In the genomic region with DNA sequence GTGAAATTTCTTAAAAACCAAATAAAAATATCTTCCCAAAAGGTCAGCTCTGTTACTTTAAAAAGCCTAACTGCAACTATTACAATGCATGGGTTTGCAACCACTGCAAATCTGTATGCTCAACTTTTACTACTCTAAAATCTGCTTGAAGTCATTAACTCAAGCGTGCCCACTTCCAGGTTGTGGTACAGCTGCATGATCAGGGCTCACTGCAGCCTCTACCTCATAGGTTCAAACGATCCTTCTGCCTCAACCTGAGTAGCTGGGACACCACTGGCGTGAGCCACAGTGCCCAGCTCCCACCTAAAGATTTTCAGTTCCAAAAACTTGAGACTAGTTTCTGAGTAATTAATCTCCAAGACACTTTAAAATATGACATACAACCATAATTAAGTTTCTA, we compare ENCODE assay signal across 1 cellular context.
A peak's percentile ranks its signal among the peaks of the same experiment; 100 is the strongest.
TF ChIP-seq lines count a peak whose summit lies in the region.

No MANE protein-coding gene starts in this region.

TF ChIP-seq in HepG2, 621 proteins besides CTCF, POLR2A, EP300 and RAD21:
- TF ChIP-seq KLF9 (CRISPR knock-in tag; IDR thresholded peaks at IDR 0.05; ENCODE audit: low read depth), result no peak
- peak; percentile 26; the same call in 1 of the 2 replicates for TF ChIP-seq KAT8 (CRISPR knock-in tag; IDR thresholded peaks at IDR 0.05)
- TF ChIP-seq MEIS1 (CRISPR knock-in tag; IDR thresholded peaks at IDR 0.05; ENCODE audit: borderline replicate concordance), result 0 out of 2 replicates have a peak, but pooled peaks have one; percentile 14
- no peak for TF ChIP-seq ZSCAN30 (CRISPR knock-in tag; IDR thresholded peaks at IDR 0.05)
- no peak for TF ChIP-seq PAWR (CRISPR knock-in tag; IDR thresholded peaks at IDR 0.05; ENCODE audit: borderline replicate concordance)
- no peak for TF ChIP-seq DNMT1 (CRISPR knock-in tag; IDR thresholded peaks at IDR 0.05)
- TF ChIP-seq ZNF629 (CRISPR knock-in tag; conservative IDR thresholded peaks at IDR 0.05), result no peak
- no peak for TF ChIP-seq HMG20A (CRISPR knock-in tag; IDR thresholded peaks at IDR 0.05; ENCODE audit: borderline replicate concordance)
- peak; percentile 6 for TF ChIP-seq TEAD3 (CRISPR knock-in tag; optimal IDR thresholded peaks at IDR 0.05; ENCODE audit: borderline replicate concordance)
- TF ChIP-seq, protein P1, sequence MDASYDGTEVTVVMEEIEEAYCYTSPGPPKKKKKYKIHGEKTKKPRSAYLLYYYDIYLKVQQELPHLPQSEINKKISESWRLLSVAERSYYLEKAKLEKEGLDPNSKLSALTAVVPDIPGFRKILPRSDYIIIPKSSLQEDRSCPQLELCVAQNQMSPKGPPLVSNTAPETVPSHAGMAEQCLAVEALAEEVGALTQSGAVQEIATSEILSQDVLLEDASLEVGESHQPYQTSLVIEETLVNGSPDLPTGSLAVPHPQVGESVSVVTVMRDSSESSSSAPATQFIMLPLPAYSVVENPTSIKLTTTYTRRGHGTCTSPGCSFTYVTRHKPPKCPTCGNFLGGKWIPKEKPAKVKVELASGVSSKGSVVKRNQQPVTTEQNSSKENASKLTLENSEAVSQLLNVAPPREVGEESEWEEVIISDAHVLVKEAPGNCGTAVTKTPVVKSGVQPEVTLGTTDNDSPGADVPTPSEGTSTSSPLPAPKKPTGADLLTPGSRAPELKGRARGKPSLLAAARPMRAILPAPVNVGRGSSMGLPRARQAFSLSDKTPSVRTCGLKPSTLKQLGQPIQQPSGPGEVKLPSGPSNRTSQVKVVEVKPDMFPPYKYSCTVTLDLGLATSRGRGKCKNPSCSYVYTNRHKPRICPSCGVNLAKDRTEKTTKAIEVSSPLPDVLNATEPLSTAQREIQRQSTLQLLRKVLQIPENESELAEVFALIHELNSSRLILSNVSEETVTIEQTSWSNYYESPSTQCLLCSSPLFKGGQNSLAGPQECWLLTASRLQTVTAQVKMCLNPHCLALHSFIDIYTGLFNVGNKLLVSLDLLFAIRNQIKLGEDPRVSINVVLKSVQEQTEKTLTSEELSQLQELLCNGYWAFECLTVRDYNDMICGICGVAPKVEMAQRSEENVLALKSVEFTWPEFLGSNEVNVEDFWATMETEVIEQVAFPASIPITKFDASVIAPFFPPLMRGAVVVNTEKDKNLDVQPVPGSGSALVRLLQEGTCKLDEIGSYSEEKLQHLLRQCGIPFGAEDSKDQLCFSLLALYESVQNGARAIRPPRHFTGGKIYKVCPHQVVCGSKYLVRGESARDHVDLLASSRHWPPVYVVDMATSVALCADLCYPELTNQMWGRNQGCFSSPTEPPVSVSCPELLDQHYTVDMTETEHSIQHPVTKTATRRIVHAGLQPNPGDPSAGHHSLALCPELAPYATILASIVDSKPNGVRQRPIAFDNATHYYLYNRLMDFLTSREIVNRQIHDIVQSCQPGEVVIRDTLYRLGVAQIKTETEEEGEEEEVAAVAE (CRISPR knock-in tag; IDR thresholded peaks at IDR 0.05; ENCODE audit: borderline replicate concordance), result no peak
- TF ChIP-seq, protein P2, sequence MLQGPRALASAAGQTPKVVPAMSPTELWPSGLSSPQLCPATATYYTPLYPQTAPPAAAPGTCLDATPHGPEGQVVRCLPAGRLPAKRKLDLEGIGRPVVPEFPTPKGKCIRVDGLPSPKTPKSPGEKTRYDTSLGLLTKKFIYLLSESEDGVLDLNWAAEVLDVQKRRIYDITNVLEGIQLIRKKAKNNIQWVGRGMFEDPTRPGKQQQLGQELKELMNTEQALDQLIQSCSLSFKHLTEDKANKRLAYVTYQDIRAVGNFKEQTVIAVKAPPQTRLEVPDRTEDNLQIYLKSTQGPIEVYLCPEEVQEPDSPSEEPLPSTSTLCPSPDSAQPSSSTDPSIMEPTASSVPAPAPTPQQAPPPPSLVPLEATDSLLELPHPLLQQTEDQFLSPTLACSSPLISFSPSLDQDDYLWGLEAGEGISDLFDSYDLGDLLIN (CRISPR knock-in tag; IDR thresholded peaks at IDR 0.05; ENCODE audit: borderline replicate concordance), result no peak
- TF ChIP-seq, protein P3, sequence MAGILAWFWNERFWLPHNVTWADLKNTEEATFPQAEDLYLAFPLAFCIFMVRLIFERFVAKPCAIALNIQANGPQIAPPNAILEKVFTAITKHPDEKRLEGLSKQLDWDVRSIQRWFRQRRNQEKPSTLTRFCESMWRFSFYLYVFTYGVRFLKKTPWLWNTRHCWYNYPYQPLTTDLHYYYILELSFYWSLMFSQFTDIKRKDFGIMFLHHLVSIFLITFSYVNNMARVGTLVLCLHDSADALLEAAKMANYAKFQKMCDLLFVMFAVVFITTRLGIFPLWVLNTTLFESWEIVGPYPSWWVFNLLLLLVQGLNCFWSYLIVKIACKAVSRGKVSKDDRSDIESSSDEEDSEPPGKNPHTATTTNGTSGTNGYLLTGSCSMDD (CRISPR knock-in tag; IDR thresholded peaks at IDR 0.05), result no peak
- TF ChIP-seq, protein P4, sequence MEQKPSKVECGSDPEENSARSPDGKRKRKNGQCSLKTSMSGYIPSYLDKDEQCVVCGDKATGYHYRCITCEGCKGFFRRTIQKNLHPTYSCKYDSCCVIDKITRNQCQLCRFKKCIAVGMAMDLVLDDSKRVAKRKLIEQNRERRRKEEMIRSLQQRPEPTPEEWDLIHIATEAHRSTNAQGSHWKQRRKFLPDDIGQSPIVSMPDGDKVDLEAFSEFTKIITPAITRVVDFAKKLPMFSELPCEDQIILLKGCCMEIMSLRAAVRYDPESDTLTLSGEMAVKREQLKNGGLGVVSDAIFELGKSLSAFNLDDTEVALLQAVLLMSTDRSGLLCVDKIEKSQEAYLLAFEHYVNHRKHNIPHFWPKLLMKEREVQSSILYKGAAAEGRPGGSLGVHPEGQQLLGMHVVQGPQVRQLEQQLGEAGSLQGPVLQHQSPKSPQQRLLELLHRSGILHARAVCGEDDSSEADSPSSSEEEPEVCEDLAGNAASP (CRISPR knock-in tag; IDR thresholded peaks at IDR 0.05; ENCODE audit: borderline replicate concordance), result no peak
- TF ChIP-seq KDM4B (CRISPR knock-in tag; IDR thresholded peaks at IDR 0.05), result no peak
- TF ChIP-seq POLR2AphosphoS5 (IDR thresholded peaks at IDR 0.05; ENCODE audit: low read depth, low read length), result peak; percentile 15; the same call in 1 of the 2 replicates
- no peak for TF ChIP-seq GPN1 (CRISPR knock-in tag; IDR thresholded peaks at IDR 0.05; ENCODE audit: borderline replicate concordance)
- 0 out of 2 replicates have a peak, but pooled peaks have one; percentile 36 for TF ChIP-seq PAX8 (CRISPR knock-in tag; IDR thresholded peaks at IDR 0.05; ENCODE audit: borderline replicate concordance)
- TF ChIP-seq, protein P5, sequence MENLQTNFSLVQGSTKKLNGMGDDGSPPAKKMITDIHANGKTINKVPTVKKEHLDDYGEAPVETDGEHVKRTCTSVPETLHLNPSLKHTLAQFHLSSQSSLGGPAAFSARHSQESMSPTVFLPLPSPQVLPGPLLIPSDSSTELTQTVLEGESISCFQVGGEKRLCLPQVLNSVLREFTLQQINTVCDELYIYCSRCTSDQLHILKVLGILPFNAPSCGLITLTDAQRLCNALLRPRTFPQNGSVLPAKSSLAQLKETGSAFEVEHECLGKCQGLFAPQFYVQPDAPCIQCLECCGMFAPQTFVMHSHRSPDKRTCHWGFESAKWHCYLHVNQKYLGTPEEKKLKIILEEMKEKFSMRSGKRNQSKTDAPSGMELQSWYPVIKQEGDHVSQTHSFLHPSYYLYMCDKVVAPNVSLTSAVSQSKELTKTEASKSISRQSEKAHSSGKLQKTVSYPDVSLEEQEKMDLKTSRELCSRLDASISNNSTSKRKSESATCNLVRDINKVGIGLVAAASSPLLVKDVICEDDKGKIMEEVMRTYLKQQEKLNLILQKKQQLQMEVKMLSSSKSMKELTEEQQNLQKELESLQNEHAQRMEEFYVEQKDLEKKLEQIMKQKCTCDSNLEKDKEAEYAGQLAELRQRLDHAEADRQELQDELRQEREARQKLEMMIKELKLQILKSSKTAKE (CRISPR knock-in tag; IDR thresholded peaks at IDR 0.05; ENCODE audit: borderline replicate concordance), result no peak
- no peak for TF ChIP-seq MAFG (CRISPR knock-in tag; IDR thresholded peaks at IDR 0.05)
- no peak for TF ChIP-seq ZFAT (CRISPR knock-in tag; conservative IDR thresholded peaks at IDR 0.05)
- no peak for TF ChIP-seq ZNF12 (CRISPR knock-in tag; IDR thresholded peaks at IDR 0.05)
- TF ChIP-seq SMARCC2 (IDR thresholded peaks at IDR 0.05), result no peak
- no peak for TF ChIP-seq NR2F6 (IDR thresholded peaks at IDR 0.05)
- no peak for TF ChIP-seq NR2F6 (CRISPR knock-in tag; IDR thresholded peaks at IDR 0.05)
- TF ChIP-seq FOSL2 (CRISPR knock-in tag; IDR thresholded peaks at IDR 0.05), result no peak
- TF ChIP-seq, protein P6, sequence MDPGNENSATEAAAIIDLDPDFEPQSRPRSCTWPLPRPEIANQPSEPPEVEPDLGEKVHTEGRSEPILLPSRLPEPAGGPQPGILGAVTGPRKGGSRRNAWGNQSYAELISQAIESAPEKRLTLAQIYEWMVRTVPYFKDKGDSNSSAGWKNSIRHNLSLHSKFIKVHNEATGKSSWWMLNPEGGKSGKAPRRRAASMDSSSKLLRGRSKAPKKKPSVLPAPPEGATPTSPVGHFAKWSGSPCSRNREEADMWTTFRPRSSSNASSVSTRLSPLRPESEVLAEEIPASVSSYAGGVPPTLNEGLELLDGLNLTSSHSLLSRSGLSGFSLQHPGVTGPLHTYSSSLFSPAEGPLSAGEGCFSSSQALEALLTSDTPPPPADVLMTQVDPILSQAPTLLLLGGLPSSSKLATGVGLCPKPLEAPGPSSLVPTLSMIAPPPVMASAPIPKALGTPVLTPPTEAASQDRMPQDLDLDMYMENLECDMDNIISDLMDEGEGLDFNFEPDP (CRISPR knock-in tag; conservative IDR thresholded peaks at IDR 0.05), result 0 out of 2 replicates have a peak, but pooled peaks have one; percentile 25
- no peak for TF ChIP-seq ZNF562 (CRISPR knock-in tag; IDR thresholded peaks at IDR 0.05; ENCODE audit: borderline replicate concordance)
- TF ChIP-seq GATAD1 (CRISPR knock-in tag; IDR thresholded peaks at IDR 0.05), result 0 out of 2 replicates have a peak, but pooled peaks have one; percentile 14
- TF ChIP-seq KMT2A (CRISPR knock-in tag; IDR thresholded peaks at IDR 0.05), result no peak
- peak; percentile 38; the same call in 1 of the 2 replicates for TF ChIP-seq RXRB (CRISPR knock-in tag; IDR thresholded peaks at IDR 0.05; ENCODE audit: borderline replicate concordance)
- no peak for TF ChIP-seq IRX3 (CRISPR knock-in tag; IDR thresholded peaks at IDR 0.05; ENCODE audit: borderline replicate concordance, low read depth)
- TF ChIP-seq KLF16 (CRISPR knock-in tag; IDR thresholded peaks at IDR 0.05), result no peak
